25 cellular contexts compared by ENCODE assay signal in the genomic region with DNA sequence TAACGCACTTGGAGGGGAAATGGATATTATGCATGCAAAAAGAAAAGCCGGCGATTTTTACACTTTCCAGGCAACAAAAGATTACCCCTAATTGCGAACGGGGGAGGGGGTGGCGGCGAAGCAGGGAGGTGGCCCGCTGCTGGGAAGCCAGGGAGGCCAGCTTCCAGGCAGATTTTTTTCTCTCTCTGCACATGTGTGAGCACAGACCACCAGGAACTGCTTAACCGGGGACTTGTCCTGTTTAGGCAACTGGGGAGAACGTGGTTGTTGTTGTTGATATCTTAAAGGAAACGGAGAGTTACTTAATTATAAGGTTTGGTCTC.
DNase-seq lines count a peak whose midpoint lies in the region; ATAC-seq and TF ChIP-seq lines count a peak whose summit lies in the region.
"Had no signal": no experiment of that assay in that cellular context is flagged by ENCODE, and none has a peak within 500 bp of the region (broad histone marks: within the 10 kb centered on the region; RNA-seq: fewer than 3 reads in every experiment).

No MANE protein-coding gene starts in this region.

- H3K4me3 ChIP-seq in Panc1 (ENCODE audit: low read depth in 2 of 2, low read length in 2 of 2) (no peak overlapping the region), upper lobe of right lung (no peak overlapping the region), ovary (no peak overlapping the region)
- H3K4me3 ChIP-seq: ascending aorta, lung, pancreas, right lobe of liver had no signal

- peak overlapping the region; percentile 63 to 94 (median 86) for H3K27ac Mint-ChIP-seq in nephron
- H3K27ac Mint-ChIP-seq: activated CD4-positive, alpha-beta T cell treated with anti-CD3 and anti-CD28 coated beads for 36 hours; activated naive CD8-positive, alpha-beta T cell; CD8-positive, alpha-beta T cell; T-cell had no signal

- H3K27me3 Mint-ChIP-seq in nephron (ENCODE audit: low read depth), result peaks cover 24% of the 10 kb centered on the region

- ATAC-seq in Panc1 (no peak), upper lobe of right lung (no peak), HG03521 (IDR thresholded peaks at IDR 0.05; ENCODE audit: unreplicated experiment) (no peak), HG03095 (IDR thresholded peaks at IDR 0.05; ENCODE audit: unreplicated experiment) (no peak)
- ATAC-seq: activated CD4-positive, alpha-beta T cell treated with anti-CD3 and anti-CD28 coated beads for 36 hours; CD8-positive, alpha-beta T cell; esophagus mucosa; pancreas; right lobe of liver; T-cell had no signal

- H3K36me3 ChIP-seq in Panc1 (ENCODE audit: control insufficient read depth, insufficient read depth, low read length) (no peaks in the 10 kb centered on the region), upper lobe of right lung (no peaks in the 10 kb centered on the region), ovary (no peaks in the 10 kb centered on the region)
- H3K36me3 ChIP-seq: ascending aorta, pancreas, right lobe of liver had no signal

- POLR2A ChIA-PET in Panc1 (lab: Charles Lee), result no interaction called here

- H3K4me1 Mint-ChIP-seq in nephron, result peaks cover 76% of the 10 kb centered on the region
- H3K4me1 Mint-ChIP-seq: activated CD4-positive, alpha-beta T cell treated with anti-CD3 and anti-CD28 coated beads for 36 hours; central memory CD8-positive, alpha-beta T cell; T-cell had no signal

- H3K27me3 ChIP-seq in Panc1 (ENCODE audit: control insufficient read depth, insufficient read depth, low read length) (no peaks in the 10 kb centered on the region), upper lobe of right lung (peaks cover 9% of the 10 kb centered on the region), ovary (no peaks in the 10 kb centered on the region)
- H3K27me3 ChIP-seq: ascending aorta, pancreas, right lobe of liver had no signal

- TF ChIP-seq POLR2A in ovary (IDR thresholded peaks at IDR 0.05), result no peak

- H3K27ac ChIP-seq in Panc1 (ENCODE audit: low read length) (peak overlapping the region; percentile 77; the same call in 1 of the 2 replicates), upper lobe of right lung (no peak overlapping the region), ovary (no peak overlapping the region)
- H3K27ac ChIP-seq: pancreas, right lobe of liver had no signal

- TF ChIP-seq EP300 in ovary (IDR thresholded peaks at IDR 0.05), result no peak

- in situ Hi-C loops in Panc1 (cut with HindIII; ENCODE audit: low pct_unique_long_range_greater_than_20kb, low sequenced_read_pairs), result no loop called here

- H3K4me3 Mint-ChIP-seq in nephron, result peak overlapping the region; percentile 3 to 57 (median 12)
- H3K4me3 Mint-ChIP-seq: activated CD4-positive, alpha-beta T cell treated with anti-CD3 and anti-CD28 coated beads for 36 hours; activated naive CD8-positive, alpha-beta T cell; CD8-positive, alpha-beta T cell; central memory CD8-positive, alpha-beta T cell; T-cell had no signal

- 38 to 57% (median 50%) methylated on average over 11 of the region's 11 CpGs for WGBS in ovary, 3 donors

- DNase-seq in Panc1 (ENCODE audit: low read depth, low spot score) (no peak), ecto neural progenitor cell (ENCODE audit: low spot score) (peak; percentile 50), upper lobe of right lung (peak; percentile 13), ovary (no peak)
- DNase-seq: activated CD4-positive, alpha-beta T cell treated with anti-CD3 and anti-CD28 coated beads for 36 hours; effector CD8-positive, alpha-beta T cell; foreskin melanocyte; GDM1; hypothalamus; kidney; NCI-H146; NCI-H82; SHP77 had no signal

- H3K9me3 ChIP-seq in Panc1 (ENCODE audit: control insufficient read depth, insufficient read depth, low read depth, low read length), result no peaks in the 10 kb centered on the region
- H3K9me3 ChIP-seq in upper lobe of right lung, result no peaks in the 10 kb centered on the region
- H3K9me3 ChIP-seq in ovary, result no peaks in the 10 kb centered on the region
- H3K9me3 ChIP-seq: ascending aorta, pancreas, right lobe of liver had no signal

- intact Hi-C loops in Panc1 (cut with micrococcal nuclease; ENCODE audit: unreplicated experiment), result no loop called here
- intact Hi-C loops in upper lobe of right lung (cut with DNase I), result no loop called here
- intact Hi-C loops in ovary (cut with DNase I), result loop anchor here in 1 of 4 donors (2.0 kb wide), 1 partner anchor 65 kb away; no protein-coding TSS in a partner anchor

- no TSS peak for BruUV-seq in Panc1 (replicated peaks; lab: Mats Ljungman, UMichigan)

- CTCF ChIA-PET in Panc1 (lab: Charles Lee), result no interaction called here

- no peaks in the 10 kb centered on the region for H3K9me3 Mint-ChIP-seq in nephron
- H3K9me3 Mint-ChIP-seq: CD8-positive, alpha-beta T cell; central memory CD8-positive, alpha-beta T cell; T-cell had no signal

- TF ChIP-seq CTCF in Panc1 (IDR thresholded peaks at IDR 0.05) (no peak), nephron (IDR thresholded peaks at IDR 0.05; ENCODE audit: unreplicated experiment in 3 of 3) (no peak), upper lobe of right lung (IDR thresholded peaks at IDR 0.05) (no peak), ovary (IDR thresholded peaks at IDR 0.05) (no peak)

- peaks cover 52% of the 10 kb centered on the region for H3K4me1 ChIP-seq in Panc1 (ENCODE audit: control insufficient read depth, insufficient read depth, low read length)
- H3K4me1 ChIP-seq in upper lobe of right lung, result no peaks in the 10 kb centered on the region
- no peaks in the 10 kb centered on the region for H3K4me1 ChIP-seq in ovary (ENCODE audit: insufficient read depth)
- H3K4me1 ChIP-seq: pancreas, right lobe of liver had no signal

- no peaks in the 10 kb centered on the region for H3K36me3 Mint-ChIP-seq in nephron (ENCODE audit: low read depth)
- H3K36me3 Mint-ChIP-seq: activated naive CD8-positive, alpha-beta T cell; CD8-positive, alpha-beta T cell; T-cell had no signal

Comparison
In these comparisons a context has a peak if more than half of its experiments do, and no peak if none do; other contexts are left out.
1. DNase-seq: peak in ecto neural progenitor cell (single experiment) and upper lobe of right lung (single experiment); none in Panc1 (single experiment) and ovary (0 of 5).